In genomic region chr16:86428729-86429472, GRCh38 we compare ENCODE assay signal across 23 cellular contexts.
DNase-seq lines count a peak whose midpoint lies in the region; ATAC-seq and TF ChIP-seq lines count a peak whose summit lies in the region.
"Had no signal": no experiment of that assay in that cellular context is flagged by ENCODE, and none has a peak within 500 bp of the region (broad histone marks: within the 10 kb centered on the region; RNA-seq: fewer than 3 reads in every experiment).

No MANE protein-coding gene starts in this region.

- WGBS in endodermal cell (ENCODE audit: insufficient coverage in 1 of 2, insufficient read length in 1 of 2), 2 experiments: 94 to 97% methylated on average over 8 to 9 of the region's 9 CpGs

- no peak overlapping the region for H3K27ac ChIP-seq in right atrium auricular region
- peak overlapping the region; percentile 97 for H3K27ac ChIP-seq in stomach smooth muscle (ENCODE audit: low read length)
- no peak overlapping the region for H3K27ac ChIP-seq in endodermal cell (ENCODE audit: low read depth, low read length)
- H3K27ac ChIP-seq: BLaER1 treated with 17β-estradiol and CSF1 and Interleukin-3, amounts not matched to agents 10 nM and 100 nM; lower lobe of right lung; neural progenitor cell had no signal

- DNase-seq in Right ventricle myocardium superior (no peak), right atrium auricular region (ENCODE audit: low spot score) (no peak), NCI-H524 treated with DMSO at 0.1 percent for 48 hours (lab: John Stamatoyannopoulos, UW) (peak; percentile 10), left ventricle myocardium superior (peak; percentile 41), endodermal cell (no peak), SW480 (ENCODE audit: low spot score) (no peak)
- DNase-seq: activated CD4-positive, alpha-beta memory T cell treated with anti-CD3 and anti-CD28 coated beads for 36 hours; activated CD8-positive, alpha-beta memory T cell treated with anti-CD3 and anti-CD28 coated beads, Interleukin-2, amount 50 U/mL, for 48 hours; activated naive CD8-positive, alpha-beta T cell treated with anti-CD3 and anti-CD28 coated beads, Interleukin-2, amount 10 ng/mL, durations not matched to agents 7 days and 5 days; effector CD8-positive, alpha-beta T cell; foreskin melanocyte; hippocampal formation; lower lobe of right lung; mucosa of descending colon; MV-4-11; NCI-H1694; NCI-H774; OCI-M1 had no signal

- H3K27me3 ChIP-seq in right atrium auricular region (no peaks in the 10 kb centered on the region), stomach smooth muscle (ENCODE audit: control insufficient read depth in 1 of 2, insufficient read depth in 2 of 2, low read length in 2 of 2) (no peaks in the 10 kb centered on the region), endodermal cell (ENCODE audit: control insufficient read depth, insufficient read depth, low read length, poor library complexity, severe bottlenecking) (no peaks in the 10 kb centered on the region)
- H3K27me3 ChIP-seq: BLaER1 treated with 17β-estradiol and CSF1 and Interleukin-3, amounts not matched to agents 10 nM and 100 nM had no signal

- peaks cover 2% of the 10 kb centered on the region for H3K4me1 Mint-ChIP-seq in endodermal cell
- H3K4me1 Mint-ChIP-seq: activated naive CD8-positive, alpha-beta T cell treated with anti-CD3 and anti-CD28 coated beads, Interleukin-2, amount 10 ng/mL, durations not matched to agents 7 days and 5 days had no signal

- H3K27ac Mint-ChIP-seq in endodermal cell: no peak overlapping the region
- H3K27ac Mint-ChIP-seq: activated CD4-positive, alpha-beta memory T cell treated with anti-CD3 and anti-CD28 coated beads for 36 hours; activated naive CD8-positive, alpha-beta T cell treated with anti-CD3 and anti-CD28 coated beads, Interleukin-2, amount 10 ng/mL, durations not matched to agents 7 days and 5 days; activated T-helper 2 cell treated with anti-CD3 and anti-CD28 coated beads, Interferon-gamma antibody, Interleukin-2, Interleukin-4, amounts not matched to agents 10 μg/mL and 5 μg/mL and 100 μg/mL, durations not matched to agents 14 hours and 24 hours and 36 hours; neural progenitor cell had no signal

- H3K9me3 ChIP-seq in right atrium auricular region: no peaks in the 10 kb centered on the region
- no peaks in the 10 kb centered on the region for H3K9me3 ChIP-seq in stomach smooth muscle (ENCODE audit: control insufficient read depth in 2 of 2, low read length in 2 of 2)
- H3K9me3 ChIP-seq in endodermal cell (ENCODE audit: control insufficient read depth, low read length): no peaks in the 10 kb centered on the region
- H3K9me3 ChIP-seq: BLaER1 treated with 17β-estradiol and CSF1 and Interleukin-3, amounts not matched to agents 10 nM and 100 nM; lower lobe of right lung; mucosa of descending colon had no signal

- no peaks in the 10 kb centered on the region for H3K4me1 ChIP-seq in right atrium auricular region
- peaks cover 69% of the 10 kb centered on the region for H3K4me1 ChIP-seq in stomach smooth muscle (ENCODE audit: control insufficient read depth, insufficient read depth, low read length)
- H3K4me1 ChIP-seq in endodermal cell (ENCODE audit: control insufficient read depth, insufficient read depth, low read length): no peaks in the 10 kb centered on the region
- H3K4me1 ChIP-seq: BLaER1 treated with 17β-estradiol and CSF1 and Interleukin-3, amounts not matched to agents 10 nM and 100 nM; lower lobe of right lung had no signal

- H3K9me3 Mint-ChIP-seq in endodermal cell: no peaks in the 10 kb centered on the region
- H3K9me3 Mint-ChIP-seq: activated CD4-positive, alpha-beta memory T cell treated with anti-CD3 and anti-CD28 coated beads for 36 hours; activated naive CD8-positive, alpha-beta T cell treated with anti-CD3 and anti-CD28 coated beads, Interleukin-2, amount 10 ng/mL, durations not matched to agents 7 days and 5 days; activated T-helper 2 cell treated with anti-CD3 and anti-CD28 coated beads, Interferon-gamma antibody, Interleukin-2, Interleukin-4, amounts not matched to agents 10 μg/mL and 5 μg/mL and 100 μg/mL, durations not matched to agents 14 hours and 24 hours and 36 hours; neural progenitor cell had no signal

- H3K9ac ChIP-seq in stomach smooth muscle (ENCODE audit: low read length in 2 of 2) (peak overlapping the region; percentile 51 to 64), endodermal cell (ENCODE audit: extremely low read depth, low read length, poor library complexity, severe bottlenecking) (no peak overlapping the region)
- H3K9ac ChIP-seq: BLaER1 treated with 17β-estradiol and CSF1 and Interleukin-3, amounts not matched to agents 10 nM and 100 nM; neural progenitor cell had no signal

- ATAC-seq in Right ventricle myocardium superior (ENCODE audit: poor library complexity) (peak; percentile 76), left ventricle myocardium superior (peak; percentile 85), GM19397 (IDR thresholded peaks at IDR 0.05; ENCODE audit: unreplicated experiment) (no peak)
- ATAC-seq: lower lobe of right lung, mucosa of descending colon had no signal

- intact Hi-C loops in Right ventricle myocardium superior (cut with DNase I): no loop called here
- intact Hi-C loops in left ventricle myocardium superior (cut with micrococcal nuclease): no loop called here

- no peak overlapping the region for H3K4me3 Mint-ChIP-seq in endodermal cell
- H3K4me3 Mint-ChIP-seq: activated CD4-positive, alpha-beta memory T cell treated with anti-CD3 and anti-CD28 coated beads for 36 hours; activated naive CD8-positive, alpha-beta T cell treated with anti-CD3 and anti-CD28 coated beads, Interleukin-2, amount 10 ng/mL, durations not matched to agents 7 days and 5 days; neural progenitor cell had no signal

- TF ChIP-seq CTCF in right atrium auricular region (IDR thresholded peaks at IDR 0.05) (no peak), endodermal cell (conservative IDR thresholded peaks at IDR 0.05) (no peak)

- no peaks in the 10 kb centered on the region for H3K36me3 Mint-ChIP-seq in endodermal cell (ENCODE audit: low read depth)
- H3K36me3 Mint-ChIP-seq: activated CD4-positive, alpha-beta memory T cell treated with anti-CD3 and anti-CD28 coated beads for 36 hours; activated naive CD8-positive, alpha-beta T cell treated with anti-CD3 and anti-CD28 coated beads, Interleukin-2, amount 10 ng/mL, durations not matched to agents 7 days and 5 days; neural progenitor cell had no signal

- H3K4me3 ChIP-seq in right atrium auricular region: no peak overlapping the region
- no peak overlapping the region for H3K4me3 ChIP-seq in stomach smooth muscle (ENCODE audit: low read length in 2 of 2)
- H3K4me3 ChIP-seq in endodermal cell (ENCODE audit: low read length): no peak overlapping the region
- H3K4me3 ChIP-seq: BLaER1 treated with 17β-estradiol and CSF1 and Interleukin-3, amounts not matched to agents 10 nM and 100 nM; lower lobe of right lung; mucosa of descending colon; neural progenitor cell had no signal

- H3K36me3 ChIP-seq in right atrium auricular region (no peaks in the 10 kb centered on the region), stomach smooth muscle (ENCODE audit: control insufficient read depth in 2 of 2, insufficient read depth in 2 of 2, low read length in 2 of 2) (no peaks in the 10 kb centered on the region), endodermal cell (ENCODE audit: control insufficient read depth, insufficient read depth, low read length) (no peaks in the 10 kb centered on the region)
- H3K36me3 ChIP-seq: BLaER1 treated with 17β-estradiol and CSF1 and Interleukin-3, amounts not matched to agents 10 nM and 100 nM; lower lobe of right lung; neural progenitor cell had no signal

- H3K27me3 Mint-ChIP-seq in endodermal cell (ENCODE audit: insufficient read depth): peaks cover 6% of the 10 kb centered on the region
- H3K27me3 Mint-ChIP-seq: activated naive CD8-positive, alpha-beta T cell treated with anti-CD3 and anti-CD28 coated beads, Interleukin-2, amount 10 ng/mL, durations not matched to agents 7 days and 5 days had no signal

Comparison
In these comparisons a context has a peak if more than half of its experiments do, and no peak if none do; other contexts are left out.
1. DNase-seq: peak in NCI-H524 treated with DMSO at 0.1 percent for 48 hours (single experiment) and left ventricle myocardium superior (single experiment); none in Right ventricle myocardium superior (single experiment), right atrium auricular region (single experiment), endodermal cell (single experiment) and SW480 (single experiment).